ENCODE assay signal across 5 cellular contexts in genomic region chr4:3986411-3986810, GRCh38.
DNase-seq lines count a peak whose midpoint lies in the region; ATAC-seq and TF ChIP-seq lines count a peak whose summit lies in the region.
"Not testable (repeated sequence)": the region's sequence is repeated elsewhere in the genome, so short reads cannot be mapped to it uniquely, and the experiment has no call there.

No MANE protein-coding gene starts in this region.

- H3F3A ChIP-seq in neural progenitor cell (ENCODE audit: low read depth) = not testable (repeated sequence)

- not testable (repeated sequence) for H3K9ac ChIP-seq in H9 (ENCODE audit: extremely low read depth, insufficient read length, low read length); endodermal cell (ENCODE audit: extremely low read depth, low read length, poor library complexity, severe bottlenecking); neural progenitor cell

- not testable (repeated sequence) for H3K4me2 ChIP-seq in H9 (ENCODE audit: insufficient read depth, insufficient read length, low read length); neural progenitor cell

- CTCF ChIA-PET in Panc1 (lab: Charles Lee) = not testable (repeated sequence)

- not testable (repeated sequence) for H3K56ac ChIP-seq in H9 (ENCODE audit: insufficient read length, low read depth, low read length)

- H2BK20ac ChIP-seq in H9 (ENCODE audit: low read depth, low read length, poor library complexity, severe bottlenecking) = not testable (repeated sequence)

- ATAC-seq in Panc1 = not testable (repeated sequence)

- H3K36me3 ChIP-seq in Panc1 (ENCODE audit: control insufficient read depth, insufficient read depth, low read length); endodermal cell (ENCODE audit: control insufficient read depth, insufficient read depth, low read length); neural progenitor cell: not testable (repeated sequence)

- H3T11ph ChIP-seq in H9 (ENCODE audit: low read length) = not testable (repeated sequence)

- not testable (repeated sequence) for H3K27me3 Mint-ChIP-seq in H9 (ENCODE audit: low read depth); endodermal cell (ENCODE audit: insufficient read depth)
- H3K27me3 Mint-ChIP-seq in neural progenitor cell (ENCODE audit: insufficient read depth, low read depth) = peaks cover 11% of the 10 kb centered on the region

- H3K79me1 ChIP-seq in H9 (ENCODE audit: insufficient read depth, low read depth, low read length, poor library complexity, severe bottlenecking) = not testable (repeated sequence)

- H3K9me3 Mint-ChIP-seq in H9, endodermal cell, neural progenitor cell: not testable (repeated sequence)

- not testable (repeated sequence) for H2BK120ac ChIP-seq in H9 (ENCODE audit: low read depth, low read length, poor library complexity, severe bottlenecking)

- not testable (repeated sequence) for H3K27ac ChIP-seq in C4-2B; H9 (ENCODE audit: insufficient read length, low read depth, low read length); Panc1 (ENCODE audit: low read length); endodermal cell (ENCODE audit: low read depth, low read length); neural progenitor cell

- POLR2A ChIA-PET in Panc1 (lab: Charles Lee) = not testable (repeated sequence)

- intact Hi-C loops in Panc1 (cut with micrococcal nuclease; ENCODE audit: unreplicated experiment) = not testable (repeated sequence)

- not testable (repeated sequence) for BruUV-seq in Panc1 (replicated peaks; lab: Mats Ljungman, UMichigan)

- H3K4me1 ChIP-seq in H9 (ENCODE audit: insufficient read depth, low read length); Panc1 (ENCODE audit: control insufficient read depth, insufficient read depth, low read length); endodermal cell (ENCODE audit: control insufficient read depth, insufficient read depth, low read length); neural progenitor cell: not testable (repeated sequence)

- no CpG with 5 or more reads among the region's 5 CpGs for WGBS in H9 (ENCODE audit: extremely low coverage, insufficient read length, low lambda C conversion rate)
- 88% methylated on average over 3 of the region's 5 CpGs; no CpG with 5 or more reads in 1 of the 2 experiments for WGBS in endodermal cell (ENCODE audit: insufficient coverage in 1 of 2, insufficient read length in 1 of 2), 2 experiments

- H2AK5ac ChIP-seq in H9 (ENCODE audit: insufficient read length, low read length) = not testable (repeated sequence)

- H3K27ac Mint-ChIP-seq in H9, endodermal cell, neural progenitor cell: not testable (repeated sequence)

- not testable (repeated sequence) for H3K4ac ChIP-seq in H9 (ENCODE audit: low read depth, low read length)

- not testable (repeated sequence) for H3K18ac ChIP-seq in H9 (ENCODE audit: insufficient read length, low read depth, low read length)

- H3K79me2 ChIP-seq in H9 (ENCODE audit: insufficient read depth, low read length); neural progenitor cell (ENCODE audit: low read depth): not testable (repeated sequence)

- not testable (repeated sequence) for H4K20me1 ChIP-seq in H9 (ENCODE audit: control insufficient read depth, insufficient read depth, insufficient read length); neural progenitor cell (ENCODE audit: low read depth)

- in situ Hi-C loops in Panc1 (cut with HindIII; ENCODE audit: low pct_unique_long_range_greater_than_20kb, low sequenced_read_pairs) = not testable (repeated sequence)

- H4K5ac ChIP-seq in H9 (ENCODE audit: insufficient read length, low read depth, low read length) = not testable (repeated sequence)

- not testable (repeated sequence) for H3K27me3 ChIP-seq in H9 (ENCODE audit: insufficient read depth, low read length); Panc1 (ENCODE audit: control insufficient read depth, insufficient read depth, low read length); endodermal cell (ENCODE audit: control insufficient read depth, insufficient read depth, low read length, poor library complexity, severe bottlenecking); neural progenitor cell

- H3K36me3 Mint-ChIP-seq in H9 (ENCODE audit: insufficient read depth in 1 of 3, low read depth in 3 of 3); endodermal cell (ENCODE audit: low read depth); neural progenitor cell: not testable (repeated sequence)

- DNase-seq in H9; Panc1 (ENCODE audit: low read depth, low spot score); endodermal cell; neural progenitor cell (ENCODE audit: low spot score): not testable (repeated sequence)

- H2BK5ac ChIP-seq in H9 (ENCODE audit: insufficient read length, low read length) = not testable (repeated sequence)

- H3K4me3 Mint-ChIP-seq in H9, endodermal cell, neural progenitor cell: not testable (repeated sequence)

- H3K23ac ChIP-seq in H9 (ENCODE audit: insufficient read length, low read depth, low read length) = not testable (repeated sequence)

- H3K4me1 Mint-ChIP-seq in H9 (peaks cover 15 to 28% of the 10 kb centered on the region in 2 experiments), endodermal cell (peaks cover 22% of the 10 kb centered on the region)
- not testable (repeated sequence) for H3K4me1 Mint-ChIP-seq in neural progenitor cell

- 0 out of 2 replicates have a peak, but pooled peaks have one; percentile 3 for TF ChIP-seq CTCF in C4-2B (conservative IDR thresholded peaks at IDR 0.05)
- peak; percentile 34; the same call in 2 of the 3 replicates for TF ChIP-seq CTCF in H9 (conservative IDR thresholded peaks at IDR 0.05)
- 0 out of 2 replicates have a peak, but pooled peaks have one; percentile 10 for TF ChIP-seq CTCF in Panc1 (IDR thresholded peaks at IDR 0.05)
- TF ChIP-seq CTCF in endodermal cell (conservative IDR thresholded peaks at IDR 0.05) = peak; percentile 45
- peak; percentile 6 for TF ChIP-seq CTCF in neural progenitor cell (IDR thresholded peaks at IDR 0.05)

- H2BK12ac ChIP-seq in H9 (ENCODE audit: insufficient read length, low read depth, low read length) = not testable (repeated sequence)

- H4K8ac ChIP-seq in H9 (replicated peaks; ENCODE audit: insufficient read length, low read depth, low read length) = not testable (repeated sequence)

- H2BK15ac ChIP-seq in H9 (ENCODE audit: low read depth, low read length) = not testable (repeated sequence)

- not testable (repeated sequence) for H4K91ac ChIP-seq in H9 (ENCODE audit: insufficient read length, low read depth, low read length)

- not testable (repeated sequence) for H3K14ac ChIP-seq in H9 (ENCODE audit: insufficient read depth, low read length)

- H2AFZ ChIP-seq in H9 (ENCODE audit: low read length); neural progenitor cell (replicated peaks): not testable (repeated sequence)

- not testable (repeated sequence) for H3K4me3 ChIP-seq in Panc1 (ENCODE audit: low read depth in 2 of 2, low read length in 2 of 2); endodermal cell (ENCODE audit: low read length); neural progenitor cell

- not testable (repeated sequence) for H3K9me3 ChIP-seq in H9 (ENCODE audit: control insufficient read depth, low read depth, low read length); Panc1 (ENCODE audit: control insufficient read depth, insufficient read depth, low read depth, low read length); endodermal cell (ENCODE audit: control insufficient read depth, low read length); neural progenitor cell (ENCODE audit: low read depth)

- not testable (repeated sequence) for H3K23me2 ChIP-seq in H9 (ENCODE audit: insufficient read length, low read depth, low read length, poor library complexity, severe bottlenecking)
